In the genomic region with DNA sequence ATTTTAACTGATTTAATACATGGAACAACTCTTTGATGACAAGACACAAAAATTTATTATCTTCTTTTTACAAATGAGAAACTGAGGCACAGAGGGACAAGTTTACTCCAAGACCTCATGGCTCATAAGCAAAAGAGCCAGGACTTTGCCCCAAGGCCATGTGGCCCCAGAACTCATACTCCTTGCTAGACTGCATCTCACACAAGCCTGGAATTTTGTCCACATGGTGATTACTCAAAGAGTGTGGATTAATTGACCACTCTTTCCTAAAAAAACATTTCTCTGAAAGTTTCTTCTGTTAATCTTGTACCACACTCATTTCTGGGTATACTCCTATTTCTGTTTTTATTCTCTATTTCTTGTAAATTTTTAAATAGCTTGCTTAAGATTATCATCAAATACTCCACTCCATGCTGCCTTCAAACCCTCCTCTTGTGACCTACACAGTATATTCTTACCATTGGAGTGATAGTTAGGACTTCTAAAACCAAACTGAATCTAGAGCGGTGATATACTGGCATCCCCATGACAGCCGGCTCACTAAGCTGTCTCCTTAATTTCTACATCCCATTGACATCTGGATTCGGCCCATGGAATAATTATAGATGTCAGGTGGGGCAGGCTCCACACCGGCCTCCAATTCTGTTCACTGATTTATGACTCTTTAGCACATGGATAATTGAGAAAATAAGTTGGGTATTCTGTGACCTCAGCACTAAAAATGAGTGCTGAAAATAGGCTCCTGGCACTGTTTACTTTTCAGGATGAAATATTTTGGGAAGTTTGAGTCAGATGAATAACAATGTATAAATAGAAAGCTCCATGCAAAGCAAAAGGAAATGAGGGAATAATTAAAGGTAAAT, we compare ENCODE assay signal across 21 cellular contexts. TPM values are rescaled to one million over a fixed set of nuclear protein-coding genes. Genes with fewer than 3 reads are reported as not detected.
DNase-seq lines count a peak whose midpoint lies in the region; ATAC-seq, FAIRE-seq and TF ChIP-seq lines count a peak whose summit lies in the region.
"Had no signal": no experiment of that assay in that cellular context is flagged by ENCODE, and none has a peak within 500 bp of the region (broad histone marks: within the 10 kb centered on the region; RNA-seq: fewer than 3 reads in every experiment).

No MANE protein-coding gene starts in this region.

- DNase-seq in BJ (ENCODE audit: low read depth) = peak; percentile 46
- peak; percentile 50 for DNase-seq in LHCN-M2 (ENCODE audit: low read depth)
- peak; percentile 26 for DNase-seq in bronchial epithelial cell (ENCODE audit: low read depth)
- DNase-seq in lung microvascular endothelial cell (ENCODE audit: low read depth in 2 of 2) = peak; percentile 72 to 75
- DNase-seq in T-helper 2 cell = no peak
- no peak for DNase-seq in right atrium auricular region (ENCODE audit: low spot score)
- no peak for DNase-seq in MV-4-11 (lab: John Stamatoyannopoulos, UW)
- DNase-seq: activated CD4-positive, alpha-beta T cell treated with anti-CD3 and anti-CD28 coated beads for 36 hours; activated naive CD8-positive, alpha-beta T cell treated with anti-CD3 and anti-CD28 coated beads for 36 hours; erythroblast; hypothalamus; left lung; naive thymus-derived CD4-positive, alpha-beta T cell; NCI-H1048; NCI-H446 treated with DMSO at 0.1 percent for 48 hours; psoas muscle; RPMI8226; testis had no signal

- no peak overlapping the region for H3K4me3 ChIP-seq in BJ (ENCODE audit: low read depth, low read length)
- no peak overlapping the region for H3K4me3 ChIP-seq in bronchial epithelial cell (ENCODE audit: low read depth, low read length)
- no peak overlapping the region for H3K4me3 ChIP-seq in right atrium auricular region
- H3K4me3 ChIP-seq: BLaER1 treated with 17β-estradiol and CSF1 and Interleukin-3, amounts not matched to agents 10 nM and 100 nM; left lung; psoas muscle; testis had no signal

- no peaks in the 10 kb centered on the region for H3K9me3 ChIP-seq in right atrium auricular region
- H3K9me3 ChIP-seq: BLaER1 treated with 17β-estradiol and CSF1 and Interleukin-3, amounts not matched to agents 10 nM and 100 nM; left lung; psoas muscle; testis had no signal

- H3K4me1 ChIP-seq in right atrium auricular region = peaks cover 0 to 11% of the 10 kb centered on the region in 2 donors
- H3K4me1 ChIP-seq: left lung, testis had no signal

- TF ChIP-seq CTCF in BJ (IDR thresholded peaks at IDR 0.05; ENCODE audit: insufficient read depth, low read depth, low read length) (no peak), bronchial epithelial cell (IDR thresholded peaks at IDR 0.05; ENCODE audit: insufficient read depth, low read length, severe bottlenecking) (no peak), right atrium auricular region (IDR thresholded peaks at IDR 0.05) (no peak)

- H3K27me3 ChIP-seq in BJ (ENCODE audit: control insufficient read depth, insufficient read depth, low read length) (no peaks in the 10 kb centered on the region), bronchial epithelial cell (ENCODE audit: control insufficient read depth, insufficient read depth, low read length) (no peaks in the 10 kb centered on the region), right atrium auricular region (no peaks in the 10 kb centered on the region)
- H3K27me3 ChIP-seq: BLaER1 treated with 17β-estradiol and CSF1 and Interleukin-3, amounts not matched to agents 10 nM and 100 nM; left lung; testis had no signal

- no peak for FAIRE-seq in bronchial epithelial cell (lab: Jason Lieb, UNC)
- FAIRE-seq: GM12892 had no signal

- no peak for ATAC-seq in GM21447 (IDR thresholded peaks at IDR 0.05; ENCODE audit: unreplicated experiment)
- ATAC-seq: activated CD4-positive, alpha-beta T cell treated with anti-CD3 and anti-CD28 coated beads for 36 hours; left lung; naive thymus-derived CD4-positive, alpha-beta T cell had no signal

- H3K36me3 ChIP-seq in BJ (ENCODE audit: control insufficient read depth, insufficient read depth, low read length) = no peaks in the 10 kb centered on the region
- no peaks in the 10 kb centered on the region for H3K36me3 ChIP-seq in bronchial epithelial cell (ENCODE audit: control insufficient read depth, insufficient read depth, low read length)
- H3K36me3 ChIP-seq in right atrium auricular region = no peaks in the 10 kb centered on the region
- H3K36me3 ChIP-seq: BLaER1 treated with 17β-estradiol and CSF1 and Interleukin-3, amounts not matched to agents 10 nM and 100 nM; left lung had no signal

- peak overlapping the region in 1 of 2 donors; percentile 15 for H3K27ac ChIP-seq in right atrium auricular region
- H3K27ac ChIP-seq: BLaER1 treated with 17β-estradiol and CSF1 and Interleukin-3, amounts not matched to agents 10 nM and 100 nM; left lung; psoas muscle; testis had no signal

- POLR2A ChIA-PET in BJ (lab: Charles Lee) = no interaction called here

- CTCF ChIA-PET in BJ (lab: Yijun Ruan, JAX) = interaction anchor here (0.9 to 4.5 kb wide), 5 partner anchors 13 to 231 kb away, joined by 3 to 18 read pairs (median 4); a partner anchor contains a TSS

RNA-seq across cellular contexts. Expression of a gene that starts 16.1 kb away (rescaled TPM):
- 25.8 and 26.4 TPM in 2 replicates for polyA plus RNA-seq in BJ (2011; rRNA removed)
- polyA minus RNA-seq in BJ (2011; rRNA and poly(A)+ RNA removed) = 7.1 and 10.4 TPM in 2 replicates
- 173 and 174 TPM in 2 replicates for total RNA-seq in LHCN-M2 (2014; rRNA removed)
- 67.2 TPM for polyA plus RNA-seq in LHCN-M2 (2012)
- total RNA-seq in bronchial epithelial cell = under 0.01 TPM in 1 of 2 replicates, not detected in the other
- 2.8 and 22.4 TPM in 2 replicates for total RNA-seq in lung microvascular endothelial cell
- 1 to 10 TPM; 1.5 to 5.0 TPM for total RNA-seq in right atrium auricular region
- total RNA-seq: activated CD4-positive, alpha-beta T cell treated with anti-CD3 and anti-CD28 coated beads for 36 hours; activated naive CD8-positive, alpha-beta T cell treated with anti-CD3 and anti-CD28 coated beads for 36 hours; naive thymus-derived CD4-positive, alpha-beta T cell had no signal
- polyA plus RNA-seq: naive thymus-derived CD4-positive, alpha-beta T cell had no signal

Comparison
In these comparisons a context has a peak if more than half of its experiments do, and no peak if none do; other contexts are left out.
1. DNase-seq: peak in BJ (single experiment), LHCN-M2 (single experiment), bronchial epithelial cell (single experiment) and lung microvascular endothelial cell (2 of 2); none in T-helper 2 cell (0 of 5), right atrium auricular region (single experiment) and MV-4-11 (single experiment).